13 cellular contexts compared by ENCODE assay signal in genomic region chr11:72700026-72700610, GRCh38. TPM values are rescaled to one million over a fixed set of nuclear protein-coding genes. Genes with fewer than 3 reads are reported as not detected.
DNase-seq lines count a peak whose midpoint lies in the region; ATAC-seq, FAIRE-seq and TF ChIP-seq lines count a peak whose summit lies in the region.
"Had no signal": no experiment of that assay in that cellular context is flagged by ENCODE, and none has a peak within 500 bp of the region (broad histone marks: within the 10 kb centered on the region; RNA-seq: fewer than 3 reads in every experiment).

No MANE protein-coding gene starts in this region.

- FAIRE-seq in H54 (lab: Jason Lieb, UNC) = peak; percentile 67
- FAIRE-seq: H1 had no signal

- peaks cover 0 to 96% of the 10 kb centered on the region in 2 donors for H3K36me3 ChIP-seq in adrenal gland (replicated peaks in 1 of 2)

- TF ChIP-seq POLR2A in H54 (IDR thresholded peaks at IDR 0.05; ENCODE audit: low read depth, low read length) (no peak), adrenal gland (IDR thresholded peaks at IDR 0.05) (no peak)

- H3K27ac ChIP-seq in adrenal gland = peak overlapping the region in 3 of 5 donors; percentile 34 to 83 (median 80)
- H3K27ac ChIP-seq: C4-2B had no signal

- WGBS in adrenal gland, 4 donors = 38 to 56% (median 48%) methylated on average over 3 of the region's 3 CpGs

- DNase-seq in AG10803 (ENCODE audit: low read depth) = peak; percentile 66
- peak; percentile 82 for DNase-seq in H54 (ENCODE audit: insufficient read length, low spot score)
- peak in 6 of 7 donors; percentile 75 to 85 (median 78) for DNase-seq in adrenal gland
- peak; percentile 62 for DNase-seq in islet precursor cell
- DNase-seq in glomerular visceral epithelial cell (ENCODE audit: extremely low spot score) = no peak
- no peak for DNase-seq in SK-N-DZ (ENCODE audit: low spot score)
- DNase-seq in NCI-H1436 treated with DMSO at 0.1 percent for 48 hours (lab: John Stamatoyannopoulos, UW) = no peak
- DNase-seq: erythroblast, NCI-H2107 had no signal

- TF ChIP-seq CTCF in AG10803 (conservative IDR thresholded peaks at IDR 0.05; ENCODE audit: low read length) = no peak
- TF ChIP-seq CTCF in adrenal gland (IDR thresholded peaks at IDR 0.05) = no peak

- H3K4me1 ChIP-seq in adrenal gland (replicated peaks in 1 of 2) = peaks cover 0 to 27% of the 10 kb centered on the region in 2 donors
- H3K4me1 ChIP-seq: breast epithelium had no signal

- ATAC-seq in HG02610 (IDR thresholded peaks at IDR 0.05; ENCODE audit: unreplicated experiment) = no peak

- no peaks in the 10 kb centered on the region for H3K9me3 ChIP-seq in adrenal gland (replicated peaks in 1 of 3)
- H3K9me3 ChIP-seq: breast epithelium had no signal

- H3K4me3 ChIP-seq in AG10803 (ENCODE audit: low read length) (no peak overlapping the region), adrenal gland (no peak overlapping the region)
- H3K4me3 ChIP-seq: breast epithelium had no signal

- H3K27me3 ChIP-seq in adrenal gland = no peaks in the 10 kb centered on the region
- H3K27me3 ChIP-seq: breast epithelium had no signal

- intact Hi-C loops in adrenal gland (cut with DNase I) = no loop called here

RNA-seq across cellular contexts. Expression of gene PDE2A, which starts 25.9 kb away (rescaled TPM):
- total RNA-seq in adrenal gland = 100 to 1,000 TPM in 2 of 8 donors, 10 to 100 TPM in 6; 52.3 to 226 (median 60.8) TPM
- polyA plus RNA-seq in adrenal gland = 100 to 1,000 TPM in 1 of 3 donors, 10 to 100 TPM in 2; 70.4 to 106 (median 82.5) TPM
- polyA plus RNA-seq in SK-N-DZ (2014; cell fraction: cytosol; rRNA removed) = 8.2 and 12.9 TPM in 2 replicates
- 45.4 and 47.9 TPM in 2 replicates for polyA plus RNA-seq in SK-N-DZ (2014; cell fraction: nucleus; rRNA removed)

RNA-seq across cellular contexts. Expression of gene ARAP1, which starts 52.1 kb away (rescaled TPM):
- total RNA-seq in adrenal gland = 100 to 1,000 TPM; 103 to 216 (median 153) TPM
- 100 to 1,000 TPM in 2 of 3 donors, 10 to 100 TPM in 1; 30.0 to 217 (median 150) TPM for polyA plus RNA-seq in adrenal gland
- 63.6 and 74.0 TPM in 2 replicates for polyA plus RNA-seq in SK-N-DZ (2014; cell fraction: cytosol; rRNA removed)
- polyA plus RNA-seq in SK-N-DZ (2014; cell fraction: nucleus; rRNA removed) = 135 and 164 TPM in 2 replicates

Comparison
In these comparisons a context has a peak if more than half of its experiments do, and no peak if none do; other contexts are left out.
1. DNase-seq: peak in AG10803 (single experiment), H54 (single experiment), adrenal gland (6 of 7) and islet precursor cell (single experiment); none in glomerular visceral epithelial cell (single experiment), SK-N-DZ (single experiment) and NCI-H1436 treated with DMSO at 0.1 percent for 48 hours (single experiment).